In the genomic region with DNA sequence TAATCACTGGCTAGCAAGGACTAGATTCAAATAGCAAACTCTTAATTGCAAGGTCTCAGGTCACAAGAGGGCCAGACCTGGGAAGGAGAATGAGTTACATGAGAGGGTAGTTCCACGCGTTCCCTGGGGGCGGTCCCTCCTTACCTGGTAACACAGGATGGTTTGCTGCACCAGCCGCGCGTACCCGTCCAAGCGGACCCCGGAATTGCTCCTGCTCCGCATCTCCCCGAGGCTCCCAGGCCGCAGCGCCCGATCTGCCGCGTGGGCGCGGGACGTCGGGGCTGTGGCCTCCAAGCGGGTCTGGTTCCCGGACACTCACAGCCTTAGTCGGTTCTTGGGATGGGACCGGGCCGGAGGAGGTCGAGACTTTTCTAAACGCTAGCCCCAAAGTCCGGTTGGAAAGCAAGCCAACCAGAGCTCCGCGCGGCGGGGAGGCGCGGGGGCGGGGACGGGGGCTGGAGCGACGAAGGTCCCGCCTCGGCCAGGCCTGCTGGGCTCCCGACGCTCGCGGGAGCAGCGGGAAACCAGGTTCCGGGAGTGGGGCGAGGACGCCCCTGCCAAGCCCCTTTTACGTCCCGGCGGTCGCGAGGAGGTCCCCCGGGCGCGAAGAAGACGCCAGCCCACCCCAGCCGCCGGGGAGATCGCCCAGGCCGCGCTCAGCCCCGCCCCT, we compare ENCODE assay signal across 1 cellular context.
A peak's percentile ranks its signal among the peaks of the same experiment; 100 is the strongest.
TF ChIP-seq lines count a peak whose summit lies in the region.

A gene with protein sequence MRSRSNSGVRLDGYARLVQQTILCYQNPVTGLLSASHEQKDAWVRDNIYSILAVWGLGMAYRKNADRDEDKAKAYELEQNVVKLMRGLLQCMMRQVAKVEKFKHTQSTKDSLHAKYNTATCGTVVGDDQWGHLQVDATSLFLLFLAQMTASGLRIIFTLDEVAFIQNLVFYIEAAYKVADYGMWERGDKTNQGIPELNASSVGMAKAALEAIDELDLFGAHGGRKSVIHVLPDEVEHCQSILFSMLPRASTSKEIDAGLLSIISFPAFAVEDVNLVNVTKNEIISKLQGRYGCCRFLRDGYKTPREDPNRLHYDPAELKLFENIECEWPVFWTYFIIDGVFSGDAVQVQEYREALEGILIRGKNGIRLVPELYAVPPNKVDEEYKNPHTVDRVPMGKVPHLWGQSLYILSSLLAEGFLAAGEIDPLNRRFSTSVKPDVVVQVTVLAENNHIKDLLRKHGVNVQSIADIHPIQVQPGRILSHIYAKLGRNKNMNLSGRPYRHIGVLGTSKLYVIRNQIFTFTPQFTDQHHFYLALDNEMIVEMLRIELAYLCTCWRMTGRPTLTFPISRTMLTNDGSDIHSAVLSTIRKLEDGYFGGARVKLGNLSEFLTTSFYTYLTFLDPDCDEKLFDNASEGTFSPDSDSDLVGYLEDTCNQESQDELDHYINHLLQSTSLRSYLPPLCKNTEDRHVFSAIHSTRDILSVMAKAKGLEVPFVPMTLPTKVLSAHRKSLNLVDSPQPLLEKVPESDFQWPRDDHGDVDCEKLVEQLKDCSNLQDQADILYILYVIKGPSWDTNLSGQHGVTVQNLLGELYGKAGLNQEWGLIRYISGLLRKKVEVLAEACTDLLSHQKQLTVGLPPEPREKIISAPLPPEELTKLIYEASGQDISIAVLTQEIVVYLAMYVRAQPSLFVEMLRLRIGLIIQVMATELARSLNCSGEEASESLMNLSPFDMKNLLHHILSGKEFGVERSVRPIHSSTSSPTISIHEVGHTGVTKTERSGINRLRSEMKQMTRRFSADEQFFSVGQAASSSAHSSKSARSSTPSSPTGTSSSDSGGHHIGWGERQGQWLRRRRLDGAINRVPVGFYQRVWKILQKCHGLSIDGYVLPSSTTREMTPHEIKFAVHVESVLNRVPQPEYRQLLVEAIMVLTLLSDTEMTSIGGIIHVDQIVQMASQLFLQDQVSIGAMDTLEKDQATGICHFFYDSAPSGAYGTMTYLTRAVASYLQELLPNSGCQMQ (minus strand): TSS at position 404 of the 670 bp plus-strand sequence. CDS start 182 bp downstream, at position 222.

TF ChIP-seq in A549, 52 proteins besides CTCF, POLR2A, EP300 and RAD21:
- TF ChIP-seq TP53 (CRISPR knock-in tag; IDR thresholded peaks at IDR 0.05), result no peak
- TF ChIP-seq, protein P1, sequence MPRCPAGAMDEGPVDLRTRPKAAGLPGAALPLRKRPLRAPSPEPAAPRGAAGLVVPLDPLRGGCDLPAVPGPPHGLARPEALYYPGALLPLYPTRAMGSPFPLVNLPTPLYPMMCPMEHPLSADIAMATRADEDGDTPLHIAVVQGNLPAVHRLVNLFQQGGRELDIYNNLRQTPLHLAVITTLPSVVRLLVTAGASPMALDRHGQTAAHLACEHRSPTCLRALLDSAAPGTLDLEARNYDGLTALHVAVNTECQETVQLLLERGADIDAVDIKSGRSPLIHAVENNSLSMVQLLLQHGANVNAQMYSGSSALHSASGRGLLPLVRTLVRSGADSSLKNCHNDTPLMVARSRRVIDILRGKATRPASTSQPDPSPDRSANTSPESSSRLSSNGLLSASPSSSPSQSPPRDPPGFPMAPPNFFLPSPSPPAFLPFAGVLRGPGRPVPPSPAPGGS (IDR thresholded peaks at IDR 0.05), result no peak
- TF ChIP-seq, protein P2, sequence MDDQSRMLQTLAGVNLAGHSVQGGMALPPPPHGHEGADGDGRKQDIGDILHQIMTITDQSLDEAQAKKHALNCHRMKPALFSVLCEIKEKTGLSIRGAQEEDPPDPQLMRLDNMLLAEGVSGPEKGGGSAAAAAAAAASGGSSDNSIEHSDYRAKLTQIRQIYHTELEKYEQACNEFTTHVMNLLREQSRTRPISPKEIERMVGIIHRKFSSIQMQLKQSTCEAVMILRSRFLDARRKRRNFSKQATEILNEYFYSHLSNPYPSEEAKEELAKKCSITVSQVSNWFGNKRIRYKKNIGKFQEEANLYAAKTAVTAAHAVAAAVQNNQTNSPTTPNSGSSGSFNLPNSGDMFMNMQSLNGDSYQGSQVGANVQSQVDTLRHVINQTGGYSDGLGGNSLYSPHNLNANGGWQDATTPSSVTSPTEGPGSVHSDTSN (IDR thresholded peaks at IDR 0.05), result no peak
- TF ChIP-seq, protein P3, sequence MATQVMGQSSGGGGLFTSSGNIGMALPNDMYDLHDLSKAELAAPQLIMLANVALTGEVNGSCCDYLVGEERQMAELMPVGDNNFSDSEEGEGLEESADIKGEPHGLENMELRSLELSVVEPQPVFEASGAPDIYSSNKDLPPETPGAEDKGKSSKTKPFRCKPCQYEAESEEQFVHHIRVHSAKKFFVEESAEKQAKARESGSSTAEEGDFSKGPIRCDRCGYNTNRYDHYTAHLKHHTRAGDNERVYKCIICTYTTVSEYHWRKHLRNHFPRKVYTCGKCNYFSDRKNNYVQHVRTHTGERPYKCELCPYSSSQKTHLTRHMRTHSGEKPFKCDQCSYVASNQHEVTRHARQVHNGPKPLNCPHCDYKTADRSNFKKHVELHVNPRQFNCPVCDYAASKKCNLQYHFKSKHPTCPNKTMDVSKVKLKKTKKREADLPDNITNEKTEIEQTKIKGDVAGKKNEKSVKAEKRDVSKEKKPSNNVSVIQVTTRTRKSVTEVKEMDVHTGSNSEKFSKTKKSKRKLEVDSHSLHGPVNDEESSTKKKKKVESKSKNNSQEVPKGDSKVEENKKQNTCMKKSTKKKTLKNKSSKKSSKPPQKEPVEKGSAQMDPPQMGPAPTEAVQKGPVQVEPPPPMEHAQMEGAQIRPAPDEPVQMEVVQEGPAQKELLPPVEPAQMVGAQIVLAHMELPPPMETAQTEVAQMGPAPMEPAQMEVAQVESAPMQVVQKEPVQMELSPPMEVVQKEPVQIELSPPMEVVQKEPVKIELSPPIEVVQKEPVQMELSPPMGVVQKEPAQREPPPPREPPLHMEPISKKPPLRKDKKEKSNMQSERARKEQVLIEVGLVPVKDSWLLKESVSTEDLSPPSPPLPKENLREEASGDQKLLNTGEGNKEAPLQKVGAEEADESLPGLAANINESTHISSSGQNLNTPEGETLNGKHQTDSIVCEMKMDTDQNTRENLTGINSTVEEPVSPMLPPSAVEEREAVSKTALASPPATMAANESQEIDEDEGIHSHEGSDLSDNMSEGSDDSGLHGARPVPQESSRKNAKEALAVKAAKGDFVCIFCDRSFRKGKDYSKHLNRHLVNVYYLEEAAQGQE (IDR thresholded peaks at IDR 0.05), result peak; percentile 43
- TF ChIP-seq TFCP2L1 (CRISPR knock-in tag; IDR thresholded peaks at IDR 0.05), result no peak
- TF ChIP-seq NFE2L2 (conservative IDR thresholded peaks at IDR 0.05; ENCODE audit: low read length), result no peak
- no peak for TF ChIP-seq BHLHE40 (IDR thresholded peaks at IDR 0.05; ENCODE audit: low read depth, low read length)
- TF ChIP-seq RFX5 (IDR thresholded peaks at IDR 0.05), result no peak
- no peak for TF ChIP-seq GATA3 (IDR thresholded peaks at IDR 0.05; ENCODE audit: borderline replicate concordance)
- TF ChIP-seq SMC3 (IDR thresholded peaks at IDR 0.05), result no peak
- TF ChIP-seq CHD4 (IDR thresholded peaks at IDR 0.05; ENCODE audit: borderline replicate concordance), result no peak
- TF ChIP-seq ZFP36 (IDR thresholded peaks at IDR 0.05; ENCODE audit: borderline replicate concordance, partially characterized antibody), result no peak
- peak; percentile 45 for TF ChIP-seq CHD2 (IDR thresholded peaks at IDR 0.05; ENCODE audit: low read length, partially characterized antibody)
- TF ChIP-seq PHF8 (IDR thresholded peaks at IDR 0.05; ENCODE audit: borderline replicate concordance, low read depth), result peak; percentile 35; the same call in 1 of the 2 replicates
- no peak for TF ChIP-seq ZC3H11A (IDR thresholded peaks at IDR 0.05)
- TF ChIP-seq, protein P4, sequence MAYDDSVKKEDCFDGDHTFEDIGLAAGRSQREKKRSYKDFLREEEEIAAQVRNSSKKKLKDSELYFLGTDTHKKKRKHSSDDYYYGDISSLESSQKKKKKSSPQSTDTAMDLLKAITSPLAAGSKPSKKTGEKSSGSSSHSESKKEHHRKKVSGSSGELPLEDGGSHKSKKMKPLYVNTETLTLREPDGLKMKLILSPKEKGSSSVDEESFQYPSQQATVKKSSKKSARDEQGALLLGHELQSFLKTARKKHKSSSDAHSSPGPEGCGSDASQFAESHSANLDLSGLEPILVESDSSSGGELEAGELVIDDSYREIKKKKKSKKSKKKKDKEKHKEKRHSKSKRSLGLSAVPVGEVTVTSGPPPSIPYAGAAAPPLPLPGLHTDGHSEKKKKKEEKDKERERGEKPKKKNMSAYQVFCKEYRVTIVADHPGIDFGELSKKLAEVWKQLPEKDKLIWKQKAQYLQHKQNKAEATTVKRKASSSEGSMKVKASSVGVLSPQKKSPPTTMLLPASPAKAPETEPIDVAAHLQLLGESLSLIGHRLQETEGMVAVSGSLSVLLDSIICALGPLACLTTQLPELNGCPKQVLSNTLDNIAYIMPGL (CRISPR knock-in tag; IDR thresholded peaks at IDR 0.05; ENCODE audit: borderline replicate concordance), result no peak
- TF ChIP-seq CEBPB (IDR thresholded peaks at IDR 0.05), result no peak
